Comparison of ENCODE assay signal across 10 cellular contexts in the genomic region with DNA sequence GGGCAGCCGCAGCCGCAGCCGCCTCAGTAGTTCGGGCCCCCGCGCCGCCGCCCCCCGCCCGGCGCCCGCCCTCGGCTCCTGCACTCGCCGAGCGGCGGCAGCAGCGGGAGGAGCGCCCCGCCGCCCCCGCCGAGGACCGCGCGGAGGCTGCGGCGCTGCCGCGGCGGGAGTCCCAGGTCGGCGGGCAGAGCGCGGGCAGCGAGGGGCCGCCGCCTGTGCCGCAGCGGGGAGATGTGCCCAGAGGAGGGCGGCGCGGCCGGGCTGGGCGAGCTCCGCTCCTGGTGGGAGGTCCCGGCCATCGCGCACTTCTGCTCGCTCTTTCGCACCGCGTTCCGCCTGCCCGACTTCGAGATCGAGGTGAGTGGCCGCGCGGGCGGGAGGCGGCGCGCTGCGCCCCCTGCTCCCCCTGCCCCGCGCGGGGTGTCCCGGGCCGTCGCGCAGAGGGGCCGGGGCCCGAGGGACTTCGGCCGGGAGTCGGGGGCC. TPM values are rescaled to one million over a fixed set of nuclear protein-coding genes. Genes with fewer than 3 reads are reported as not detected.
DNase-seq lines count a peak whose midpoint lies in the region; ATAC-seq, FAIRE-seq and TF ChIP-seq lines count a peak whose summit lies in the region.
"Had no signal": no experiment of that assay in that cellular context is flagged by ENCODE, and none has a peak within 500 bp of the region (broad histone marks: within the 10 kb centered on the region; RNA-seq: fewer than 3 reads in every experiment).

No MANE protein-coding gene starts in this region.

- H3K4me3 Mint-ChIP-seq in nephron progenitor cell: peak overlapping the region; percentile 40

- CTCF ChIA-PET in endothelial cell of umbilical vein (lab: Charles Lee): interaction anchor here (1.5 to 7.7 kb wide), 3 partner anchors 132 to 198 kb away, joined by 3 to 62 read pairs (median 4); no protein-coding TSS in a partner anchor

- H2AFZ ChIP-seq in endothelial cell of umbilical vein (ENCODE audit: low read depth, low read length): peak overlapping the region; percentile 54

- H3K4me1 Mint-ChIP-seq in nephron progenitor cell: peaks cover 61% of the 10 kb centered on the region

- POLR2A ChIA-PET in endothelial cell of umbilical vein (lab: Charles Lee): no interaction called here

- H3K4me2 ChIP-seq in endothelial cell of umbilical vein (ENCODE audit: insufficient read depth, low read length): no peak overlapping the region

- H3K9me3 ChIP-seq in SJCRH30 (replicated peaks) (no peaks in the 10 kb centered on the region), endothelial cell of umbilical vein (replicated peaks; ENCODE audit: control insufficient read depth, insufficient read depth, low read length) (no peaks in the 10 kb centered on the region)

- no peaks in the 10 kb centered on the region for H3K36me3 ChIP-seq in SJCRH30
- no peaks in the 10 kb centered on the region for H3K36me3 ChIP-seq in endothelial cell of umbilical vein (ENCODE audit: control insufficient read depth in 2 of 2, extremely low read depth in 1 of 2, insufficient read depth in 2 of 2, low read length in 2 of 2)

- TF ChIP-seq CTCF in endothelial cell of umbilical vein (IDR thresholded peaks at IDR 0.05; ENCODE audit: extremely low read depth in 1 of 2, insufficient read depth in 1 of 2, low read depth in 1 of 2, low read length in 2 of 2): no peak
- no peak for TF ChIP-seq CTCF in nephron progenitor cell (IDR thresholded peaks at IDR 0.05)

- no peak for FAIRE-seq in endothelial cell of umbilical vein (lab: Jason Lieb, UNC)
- FAIRE-seq: TTC549 had no signal

- H3K9ac ChIP-seq in endothelial cell of umbilical vein (replicated peaks; ENCODE audit: extremely low read depth, insufficient read depth, low read length): no peak overlapping the region

- no peak overlapping the region for H3K27ac Mint-ChIP-seq in nephron progenitor cell

- dilution Hi-C loops in endothelial cell of umbilical vein (cut with MboI; ENCODE audit: extremely low pct_ligation_motif_present, low sequenced_read_pairs): no loop called here

- H3K27me3 Mint-ChIP-seq in nephron progenitor cell (ENCODE audit: low read depth, poor library complexity): no peaks in the 10 kb centered on the region

- no peaks in the 10 kb centered on the region for H3K9me1 ChIP-seq in endothelial cell of umbilical vein (replicated peaks; ENCODE audit: control insufficient read depth, extremely low read depth, insufficient read depth, low read length)

- H3K36me3 Mint-ChIP-seq in nephron progenitor cell (ENCODE audit: low read depth): no peaks in the 10 kb centered on the region
- H3K36me3 Mint-ChIP-seq: CD4-positive, alpha-beta memory T cell had no signal

- H4K20me1 ChIP-seq in endothelial cell of umbilical vein (replicated peaks; ENCODE audit: control insufficient read depth, extremely low read depth, insufficient read depth, low read length): no peaks in the 10 kb centered on the region

- no peak for TF ChIP-seq POLR2A in endothelial cell of umbilical vein (IDR thresholded peaks at IDR 0.05; ENCODE audit: low read depth, low read length)

- no TSS peak for BruUV-seq in endothelial cell of umbilical vein (replicated peaks; lab: Mats Ljungman, UMichigan)

- DNase-seq in NCI-H2171 treated with DMSO at 0.1 percent for 48 hours (lab: John Stamatoyannopoulos, UW) (peak; percentile 46), NCI-H2171 (lab: John Stamatoyannopoulos, UW) (no peak), SJCRH30 (peak; percentile 72 to 73), endothelial cell of umbilical vein (ENCODE audit: low read depth, low spot score) (no peak), nephron progenitor cell (peak; percentile 78), GF-D8 (lab: John Stamatoyannopoulos, UW) (no peak)

- H3K4me3 ChIP-seq in SJCRH30 (peak overlapping the region; percentile 88), endothelial cell of umbilical vein (replicated peaks in 1 of 3; ENCODE audit: insufficient read depth in 1 of 3, low read depth in 1 of 3, low read length in 3 of 3) (peak overlapping the region in 1 of 3 experiments; percentile 20)

- H3K27ac ChIP-seq in SJCRH30 (peak overlapping the region; percentile 73; the same call in 1 of the 2 replicates), endothelial cell of umbilical vein (ENCODE audit: insufficient read depth, low read depth, low read length) (no peak overlapping the region)

- H3K27me3 ChIP-seq in SJCRH30 (no peaks in the 10 kb centered on the region), endothelial cell of umbilical vein (ENCODE audit: control insufficient read depth in 2 of 2, insufficient read depth in 2 of 2, low read length in 2 of 2) (peaks cover 40 to 52% of the 10 kb centered on the region in 2 experiments)

- no peaks in the 10 kb centered on the region for H3K79me2 ChIP-seq in endothelial cell of umbilical vein (ENCODE audit: control insufficient read depth, insufficient read depth, low read length)

- ATAC-seq in GM19351 (IDR thresholded peaks at IDR 0.05; ENCODE audit: unreplicated experiment): no peak
- no peak for ATAC-seq in GM21723 (IDR thresholded peaks at IDR 0.05; ENCODE audit: unreplicated experiment)

- H3K4me1 ChIP-seq in SJCRH30: no peaks in the 10 kb centered on the region
- H3K4me1 ChIP-seq in endothelial cell of umbilical vein (ENCODE audit: control insufficient read depth, extremely low read depth, insufficient read depth, low read length): peaks cover 13% of the 10 kb centered on the region

- H3K9me3 Mint-ChIP-seq in nephron progenitor cell: no peaks in the 10 kb centered on the region

- intact Hi-C loops in endothelial cell of umbilical vein (cut with micrococcal nuclease): loop anchor here (2.0 to 5.0 kb wide), 3 partner anchors 37 to 287 kb away; a partner anchor contains a TSS

TF ChIP-seq in endothelial cell of umbilical vein, 7 proteins besides CTCF, POLR2A, EP300 and RAD21:
- TF ChIP-seq, protein P1, sequence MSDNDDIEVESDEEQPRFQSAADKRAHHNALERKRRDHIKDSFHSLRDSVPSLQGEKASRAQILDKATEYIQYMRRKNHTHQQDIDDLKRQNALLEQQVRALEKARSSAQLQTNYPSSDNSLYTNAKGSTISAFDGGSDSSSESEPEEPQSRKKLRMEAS (IDR thresholded peaks at IDR 0.05; ENCODE audit: insufficient read depth, insufficient read length): no peak
- TF ChIP-seq FOS (IDR thresholded peaks at IDR 0.05; ENCODE audit: borderline replicate concordance, insufficient read depth, low read length) (no peak), EZH2 (IDR thresholded peaks at IDR 0.05; ENCODE audit: borderline replicate concordance, low read depth, low read length, severe bottlenecking) (no peak), JUN (IDR thresholded peaks at IDR 0.05; ENCODE audit: borderline replicate concordance, insufficient read depth, insufficient read length, low read depth) (no peak), POLR2AphosphoS5 (IDR thresholded peaks at IDR 0.05; ENCODE audit: insufficient read depth, low read depth, low read length) (no peak)

RNA-seq across cellular contexts. Expression of a gene that starts 0.3 kb away (rescaled TPM):
- 17.6 and 19.1 TPM in 2 replicates for total RNA-seq in SJCRH30 (2014; rRNA removed; shearing (Covaris generic))
- 2.1 TPM in 1 of 2 replicates, not detected in the other for total RNA-seq in endothelial cell of umbilical vein
- polyA plus RNA-seq in endothelial cell of umbilical vein: 0.01 TPM in 1 of 2 replicates, not detected in the other
- not detected in 2 replicates for polyA plus RNA-seq in endothelial cell of umbilical vein (2011; cell fraction: cytosol; rRNA removed)
- 0.01 TPM in 1 of 2 replicates, not detected in the other for polyA plus RNA-seq in endothelial cell of umbilical vein (2011; cell fraction: nucleus; rRNA removed)
- 0.09 and 0.12 TPM in 2 replicates for polyA plus RNA-seq in endothelial cell of umbilical vein (2012)
- not detected in 2 replicates for polyA minus RNA-seq in endothelial cell of umbilical vein
- not detected for polyA minus RNA-seq in endothelial cell of umbilical vein (2011; cell fraction: cytosol; rRNA and poly(A)+ RNA removed)
- polyA minus RNA-seq in endothelial cell of umbilical vein (2011; cell fraction: nucleus; rRNA and poly(A)+ RNA removed): not detected in 2 replicates
- total RNA-seq: CD4-positive, alpha-beta memory T cell had no signal
- polyA plus RNA-seq: CD4-positive, alpha-beta memory T cell had no signal

Comparison
In these comparisons a context has a peak if more than half of its experiments do, and no peak if none do; other contexts are left out.
1. DNase-seq: peak in NCI-H2171 treated with DMSO at 0.1 percent for 48 hours (single experiment), SJCRH30 (2 of 2) and nephron progenitor cell (single experiment); none in NCI-H2171 (single experiment), endothelial cell of umbilical vein (single experiment) and GF-D8 (single experiment).